ENCODE assay signal across 19 cellular contexts in the genomic region with DNA sequence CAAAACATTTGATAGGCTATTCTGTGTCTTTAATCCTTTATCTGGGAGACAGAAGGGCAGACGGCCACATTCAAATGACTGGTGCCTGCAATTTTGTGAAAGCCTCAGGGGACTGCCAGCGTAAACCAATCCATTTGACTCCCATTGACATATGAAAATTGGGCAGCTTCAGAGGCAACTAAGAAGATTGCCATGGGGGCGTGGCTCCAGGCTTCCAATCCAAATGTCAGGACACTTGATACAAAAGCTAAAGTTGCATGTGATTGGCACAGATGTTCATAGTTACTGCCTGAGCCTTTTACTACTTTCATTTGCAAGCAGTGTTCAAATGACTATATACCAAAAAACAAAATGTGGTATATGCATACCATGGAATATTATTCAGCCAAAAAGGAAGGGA. TPM values are rescaled to one million over a fixed set of nuclear protein-coding genes. Genes with fewer than 3 reads are reported as not detected.
DNase-seq lines count a peak whose midpoint lies in the region; ATAC-seq and TF ChIP-seq lines count a peak whose summit lies in the region.
"Had no signal": no experiment of that assay in that cellular context is flagged by ENCODE, and none has a peak within 500 bp of the region (broad histone marks: within the 10 kb centered on the region; RNA-seq: fewer than 3 reads in every experiment).

No MANE protein-coding gene starts in this region.

- POLR2A ChIA-PET in CD8-positive, alpha-beta memory T cell (lab: Charles Lee) = no interaction called here

- no peaks in the 10 kb centered on the region for H3K27me3 ChIP-seq in hepatocyte
- no peaks in the 10 kb centered on the region for H3K27me3 ChIP-seq in CD8-positive, alpha-beta memory T cell (ENCODE audit: insufficient read depth, low read length, poor library complexity, severe bottlenecking)
- H3K27me3 ChIP-seq: colonic mucosa, tibial nerve had no signal

- no peak overlapping the region for H2AFZ ChIP-seq in hepatocyte

- H3K9me2 ChIP-seq in hepatocyte (replicated peaks; ENCODE audit: insufficient read depth) = no peaks in the 10 kb centered on the region

- H3K9me3 Mint-ChIP-seq in glutamatergic neuron (ENCODE audit: unreplicated experiment) = no peaks in the 10 kb centered on the region
- peaks cover 0 to 1% (median 0%) of the 10 kb centered on the region in 5 donors for H3K9me3 Mint-ChIP-seq in CD8-positive, alpha-beta memory T cell
- H3K9me3 Mint-ChIP-seq: naive thymus-derived CD8-positive, alpha-beta T cell; stimulated activated effector memory CD8-positive, alpha-beta T cell treated with anti-CD3 and anti-CD28 coated beads, Interleukin-12 subunit alpha, Interleukin-12 subunit beta, amount 100 ng/mL, for 72 hours had no signal

- WGBS in hepatocyte (ENCODE audit: low lambda C conversion rate, missing lambda C conversion rate) = 87% methylated on average over 3 of the region's 3 CpGs

- no peaks in the 10 kb centered on the region for H3K4me1 ChIP-seq in hepatocyte (ENCODE audit: insufficient read depth)
- no peaks in the 10 kb centered on the region for H3K4me1 ChIP-seq in CD8-positive, alpha-beta memory T cell (ENCODE audit: insufficient read depth, low read length)
- H3K4me1 ChIP-seq: colonic mucosa, tibial nerve had no signal

- H3K36me3 ChIP-seq in hepatocyte (replicated peaks; ENCODE audit: insufficient read depth, low read depth) = no peaks in the 10 kb centered on the region
- H3K36me3 ChIP-seq in CD8-positive, alpha-beta memory T cell (ENCODE audit: insufficient read depth, low read length) = no peaks in the 10 kb centered on the region
- H3K36me3 ChIP-seq: colonic mucosa, tibial nerve had no signal

- peak overlapping the region; percentile 69 for H3K27ac Mint-ChIP-seq in glutamatergic neuron (ENCODE audit: unreplicated experiment)
- no peak overlapping the region for H3K27ac Mint-ChIP-seq in CD8-positive, alpha-beta memory T cell
- H3K27ac Mint-ChIP-seq: progenitor cell of endocrine pancreas; stimulated activated effector memory CD8-positive, alpha-beta T cell treated with anti-CD3 and anti-CD28 coated beads, Interleukin-12 subunit alpha, Interleukin-12 subunit beta, amount 100 ng/mL, for 72 hours had no signal

- H3K9me3 ChIP-seq in hepatocyte (ENCODE audit: low read depth) = no peaks in the 10 kb centered on the region
- H3K9me3 ChIP-seq in CD8-positive, alpha-beta memory T cell (ENCODE audit: low read length) = no peaks in the 10 kb centered on the region
- H3K9me3 ChIP-seq: colonic mucosa, tibial nerve had no signal

- no peaks in the 10 kb centered on the region for H3K27me3 Mint-ChIP-seq in glutamatergic neuron (ENCODE audit: unreplicated experiment)
- peaks cover 0 to 3% of the 10 kb centered on the region in 2 donors for H3K27me3 Mint-ChIP-seq in CD8-positive, alpha-beta memory T cell
- H3K27me3 Mint-ChIP-seq: progenitor cell of endocrine pancreas had no signal

- TF ChIP-seq CTCF in glutamatergic neuron (IDR thresholded peaks at IDR 0.05; ENCODE audit: partially characterized antibody, unreplicated experiment) (no peak), hepatocyte (IDR thresholded peaks at IDR 0.05; ENCODE audit: poor library complexity) (no peak)

- H3K36me3 Mint-ChIP-seq in glutamatergic neuron (ENCODE audit: unreplicated experiment) = no peaks in the 10 kb centered on the region
- no peaks in the 10 kb centered on the region for H3K36me3 Mint-ChIP-seq in CD8-positive, alpha-beta memory T cell
- H3K36me3 Mint-ChIP-seq: naive thymus-derived CD8-positive, alpha-beta T cell had no signal

- peak; percentile 38 for DNase-seq in DMS153 treated with DMSO at 0.1 percent for 48 hours (lab: John Stamatoyannopoulos, UW; ENCODE audit: unreplicated experiment)
- peak; percentile 47 for DNase-seq in NCI-H1105 (lab: John Stamatoyannopoulos, UW)
- DNase-seq in NCI-H748 (lab: John Stamatoyannopoulos, UW; ENCODE audit: unreplicated experiment) = peak; percentile 79
- DNase-seq in glutamatergic neuron = peak; percentile 44
- DNase-seq in hepatocyte (ENCODE audit: low spot score) = no peak
- DNase-seq in CD8-positive, alpha-beta memory T cell = no peak
- DNase-seq: activated CD4-positive, alpha-beta T cell treated with anti-CD3 and anti-CD28 coated beads for 4 hours; activated naive CD4-positive, alpha-beta T cell treated with Interleukin-2 at 50 U/mL for 16 hours; colonic mucosa; DND-41; KBM-7; naive thymus-derived CD8-positive, alpha-beta T cell; SIG-M5 had no signal

- peaks cover 10% of the 10 kb centered on the region for H3K4me1 Mint-ChIP-seq in glutamatergic neuron (ENCODE audit: low read depth, unreplicated experiment)
- no peaks in the 10 kb centered on the region for H3K4me1 Mint-ChIP-seq in CD8-positive, alpha-beta memory T cell
- H3K4me1 Mint-ChIP-seq: stimulated activated effector memory CD8-positive, alpha-beta T cell treated with anti-CD3 and anti-CD28 coated beads, Interleukin-12 subunit alpha, Interleukin-12 subunit beta, amount 100 ng/mL, for 72 hours had no signal

- no peaks in the 10 kb centered on the region for H3K79me2 ChIP-seq in hepatocyte

- no peaks in the 10 kb centered on the region for H4K20me1 ChIP-seq in hepatocyte (ENCODE audit: insufficient read depth, poor library complexity, severe bottlenecking)

- H3K4me3 ChIP-seq in hepatocyte = no peak overlapping the region
- H3K4me3 ChIP-seq in CD8-positive, alpha-beta memory T cell (ENCODE audit: low read length) = no peak overlapping the region
- H3K4me3 ChIP-seq: colonic mucosa, tibial nerve had no signal

- no peak overlapping the region for H3K4me2 ChIP-seq in hepatocyte

- CTCF ChIA-PET in CD8-positive, alpha-beta memory T cell (lab: Charles Lee) = no interaction called here

- ATAC-seq in GM19452 (IDR thresholded peaks at IDR 0.05; ENCODE audit: unreplicated experiment) = no peak
- ATAC-seq: naive thymus-derived CD8-positive, alpha-beta T cell; stimulated activated effector memory CD8-positive, alpha-beta T cell treated with anti-CD3 and anti-CD28 coated beads, Interleukin-12 subunit alpha, Interleukin-12 subunit beta, amount 100 ng/mL, for 72 hours had no signal

- no peak overlapping the region for H3K27ac ChIP-seq in hepatocyte
- no peak overlapping the region for H3K27ac ChIP-seq in CD8-positive, alpha-beta memory T cell (ENCODE audit: low read depth, low read length)
- H3K27ac ChIP-seq: tibial nerve had no signal

- no peak overlapping the region for H3K4me3 Mint-ChIP-seq in glutamatergic neuron (ENCODE audit: unreplicated experiment)
- H3K4me3 Mint-ChIP-seq in CD8-positive, alpha-beta memory T cell = no peak overlapping the region
- H3K4me3 Mint-ChIP-seq: naive thymus-derived CD8-positive, alpha-beta T cell; stimulated activated effector memory CD8-positive, alpha-beta T cell treated with anti-CD3 and anti-CD28 coated beads, Interleukin-12 subunit alpha, Interleukin-12 subunit beta, amount 100 ng/mL, for 72 hours had no signal

RNA-seq across cellular contexts. Expression of a gene that starts 42.0 kb away (rescaled TPM):
- total RNA-seq in glutamatergic neuron (ENCODE audit: unreplicated experiment) (7.1 TPM), hepatocyte (4.1 and 11.2 TPM in 2 replicates)
- 8.1 and 8.3 TPM in 2 replicates for polyA plus RNA-seq in hepatocyte
- total RNA-seq in CD8-positive, alpha-beta memory T cell = 10 to 100 TPM; 24.1 to 27.7 TPM
- not detected for polyA plus RNA-seq in CD8-positive, alpha-beta memory T cell
- total RNA-seq: tibial nerve had no signal
- polyA plus RNA-seq: naive thymus-derived CD8-positive, alpha-beta T cell had no signal

RNA-seq across cellular contexts. Expression of a gene that starts 45.8 kb away (rescaled TPM):
- total RNA-seq in glutamatergic neuron (ENCODE audit: unreplicated experiment) = not detected
- total RNA-seq in hepatocyte = 10.7 and 19.1 TPM in 2 replicates
- polyA plus RNA-seq in hepatocyte = 5.8 and 10.1 TPM in 2 replicates
- total RNA-seq in CD8-positive, alpha-beta memory T cell = not detected
- not detected for polyA plus RNA-seq in CD8-positive, alpha-beta memory T cell
- total RNA-seq: OCI-LY7 had no signal
- polyA plus RNA-seq: BJ; naive thymus-derived CD8-positive, alpha-beta T cell had no signal

RNA-seq across cellular contexts. Expression of a gene that starts 52.9 kb away (rescaled TPM):
- not detected for total RNA-seq in glutamatergic neuron (ENCODE audit: unreplicated experiment)
- not detected in 2 replicates for total RNA-seq in hepatocyte
- polyA plus RNA-seq in hepatocyte = not detected in 2 replicates
- not detected for total RNA-seq in CD8-positive, alpha-beta memory T cell
- not detected for polyA plus RNA-seq in CD8-positive, alpha-beta memory T cell
- total RNA-seq: naive thymus-derived CD8-positive, alpha-beta T cell; OCI-LY7; progenitor cell of endocrine pancreas; tibial nerve had no signal
- polyA plus RNA-seq: BJ; naive thymus-derived CD8-positive, alpha-beta T cell had no signal

Comparison
In these comparisons a context has a peak if more than half of its experiments do, and no peak if none do; other contexts are left out.
1. DNase-seq: peak in DMS153 treated with DMSO at 0.1 percent for 48 hours (single experiment), NCI-H1105 (single experiment), NCI-H748 (single experiment) and glutamatergic neuron (single experiment); none in hepatocyte (single experiment) and CD8-positive, alpha-beta memory T cell (0 of 5).
2. RNA of a gene that starts 45.8 kb away (total RNA-seq): 10.7 to 19.1 TPM in hepatocyte; not detected in glutamatergic neuron (single experiment) and not detected in CD8-positive, alpha-beta memory T cell; every median in the first group is over 10 times any median in the second.